1 cellular context compared by ENCODE assay signal in the genomic region with DNA sequence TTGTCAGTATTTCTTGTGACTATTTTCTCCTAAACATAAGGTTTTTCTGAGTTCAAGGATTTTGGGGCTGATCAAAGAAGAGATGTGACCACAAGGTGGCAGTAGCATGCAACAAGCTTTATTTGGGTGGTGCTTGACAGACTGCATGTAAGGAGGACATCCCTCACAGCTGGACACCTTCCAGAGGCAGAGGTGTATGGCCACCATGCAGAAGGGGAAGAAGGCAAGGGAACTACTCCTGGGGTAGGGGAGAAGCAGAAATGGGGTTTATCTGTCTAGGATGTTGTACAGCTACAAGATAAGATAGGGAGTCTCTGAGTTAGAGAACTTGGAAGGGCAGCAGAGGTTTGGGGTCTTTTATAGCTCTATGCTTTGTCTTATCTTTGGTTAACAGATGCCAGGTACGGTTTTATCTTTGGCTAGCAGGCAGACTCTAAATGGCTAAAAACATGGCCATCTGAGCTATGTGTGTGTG.
TF ChIP-seq lines count a peak whose summit lies in the region.

No MANE protein-coding gene starts in this region.

TF ChIP-seq in GM23338, 12 proteins besides CTCF, POLR2A, EP300 and RAD21 (continued from another document):
- TF ChIP-seq, protein P1, sequence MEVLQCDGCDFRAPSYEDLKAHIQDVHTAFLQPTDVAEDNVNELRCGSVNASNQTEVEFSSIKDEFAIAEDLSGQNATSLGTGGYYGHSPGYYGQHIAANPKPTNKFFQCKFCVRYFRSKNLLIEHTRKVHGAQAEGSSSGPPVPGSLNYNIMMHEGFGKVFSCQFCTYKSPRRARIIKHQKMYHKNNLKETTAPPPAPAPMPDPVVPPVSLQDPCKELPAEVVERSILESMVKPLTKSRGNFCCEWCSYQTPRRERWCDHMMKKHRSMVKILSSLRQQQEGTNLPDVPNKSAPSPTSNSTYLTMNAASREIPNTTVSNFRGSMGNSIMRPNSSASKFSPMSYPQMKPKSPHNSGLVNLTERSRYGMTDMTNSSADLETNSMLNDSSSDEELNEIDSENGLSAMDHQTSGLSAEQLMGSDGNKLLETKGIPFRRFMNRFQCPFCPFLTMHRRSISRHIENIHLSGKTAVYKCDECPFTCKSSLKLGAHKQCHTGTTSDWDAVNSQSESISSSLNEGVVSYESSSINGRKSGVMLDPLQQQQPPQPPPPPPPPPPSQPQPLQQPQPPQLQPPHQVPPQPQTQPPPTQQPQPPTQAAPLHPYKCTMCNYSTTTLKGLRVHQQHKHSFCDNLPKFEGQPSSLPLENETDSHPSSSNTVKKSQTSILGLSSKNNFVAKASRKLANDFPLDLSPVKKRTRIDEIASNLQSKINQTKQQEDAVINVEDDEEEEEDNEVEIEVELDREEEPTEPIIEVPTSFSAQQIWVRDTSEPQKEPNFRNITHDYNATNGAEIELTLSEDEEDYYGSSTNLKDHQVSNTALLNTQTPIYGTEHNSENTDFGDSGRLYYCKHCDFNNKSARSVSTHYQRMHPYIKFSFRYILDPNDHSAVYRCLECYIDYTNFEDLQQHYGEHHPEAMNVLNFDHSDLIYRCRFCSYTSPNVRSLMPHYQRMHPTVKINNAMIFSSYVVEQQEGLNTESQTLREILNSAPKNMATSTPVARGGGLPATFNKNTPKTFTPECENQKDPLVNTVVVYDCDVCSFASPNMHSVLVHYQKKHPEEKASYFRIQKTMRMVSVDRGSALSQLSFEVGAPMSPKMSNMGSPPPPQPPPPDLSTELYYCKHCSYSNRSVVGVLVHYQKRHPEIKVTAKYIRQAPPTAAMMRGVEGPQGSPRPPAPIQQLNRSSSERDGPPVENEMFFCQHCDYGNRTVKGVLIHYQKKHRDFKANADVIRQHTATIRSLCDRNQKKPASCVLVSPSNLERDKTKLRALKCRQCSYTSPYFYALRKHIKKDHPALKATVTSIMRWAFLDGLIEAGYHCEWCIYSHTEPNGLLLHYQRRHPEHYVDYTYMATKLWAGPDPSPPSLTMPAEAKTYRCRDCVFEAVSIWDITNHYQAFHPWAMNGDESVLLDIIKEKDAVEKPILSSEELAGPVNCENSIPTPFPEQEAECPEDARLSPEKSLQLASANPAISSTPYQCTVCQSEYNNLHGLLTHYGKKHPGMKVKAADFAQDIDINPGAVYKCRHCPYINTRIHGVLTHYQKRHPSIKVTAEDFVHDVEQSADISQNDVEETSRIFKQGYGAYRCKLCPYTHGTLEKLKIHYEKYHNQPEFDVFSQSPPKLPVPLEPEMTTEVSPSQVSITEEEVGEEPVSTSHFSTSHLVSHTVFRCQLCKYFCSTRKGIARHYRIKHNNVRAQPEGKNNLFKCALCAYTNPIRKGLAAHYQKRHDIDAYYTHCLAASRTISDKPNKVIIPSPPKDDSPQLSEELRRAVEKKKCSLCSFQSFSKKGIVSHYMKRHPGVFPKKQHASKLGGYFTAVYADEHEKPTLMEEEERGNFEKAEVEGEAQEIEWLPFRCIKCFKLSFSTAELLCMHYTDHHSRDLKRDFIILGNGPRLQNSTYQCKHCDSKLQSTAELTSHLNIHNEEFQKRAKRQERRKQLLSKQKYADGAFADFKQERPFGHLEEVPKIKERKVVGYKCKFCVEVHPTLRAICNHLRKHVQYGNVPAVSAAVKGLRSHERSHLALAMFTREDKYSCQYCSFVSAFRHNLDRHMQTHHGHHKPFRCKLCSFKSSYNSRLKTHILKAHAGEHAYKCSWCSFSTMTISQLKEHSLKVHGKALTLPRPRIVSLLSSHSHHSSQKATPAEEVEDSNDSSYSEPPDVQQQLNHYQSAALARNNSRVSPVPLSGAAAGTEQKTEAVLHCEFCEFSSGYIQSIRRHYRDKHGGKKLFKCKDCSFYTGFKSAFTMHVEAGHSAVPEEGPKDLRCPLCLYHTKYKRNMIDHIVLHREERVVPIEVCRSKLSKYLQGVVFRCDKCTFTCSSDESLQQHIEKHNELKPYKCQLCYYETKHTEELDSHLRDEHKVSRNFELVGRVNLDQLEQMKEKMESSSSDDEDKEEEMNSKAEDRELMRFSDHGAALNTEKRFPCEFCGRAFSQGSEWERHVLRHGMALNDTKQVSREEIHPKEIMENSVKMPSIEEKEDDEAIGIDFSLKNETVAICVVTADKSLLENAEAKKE (CRISPR knock-in tag; IDR thresholded peaks at IDR 0.05): no peak; the same call in 1 of the 2 replicates
- TF ChIP-seq POLR2AphosphoS5 (IDR thresholded peaks at IDR 0.05; ENCODE audit: low read depth): no peak
